8 cellular contexts compared by ENCODE assay signal in genomic region chr20:62641749-62642665, GRCh38. TPM values are rescaled to one million over a fixed set of nuclear protein-coding genes. Genes with fewer than 3 reads are reported as not detected.
DNase-seq lines count a peak whose midpoint lies in the region; ATAC-seq and TF ChIP-seq lines count a peak whose summit lies in the region.

A gene with protein sequence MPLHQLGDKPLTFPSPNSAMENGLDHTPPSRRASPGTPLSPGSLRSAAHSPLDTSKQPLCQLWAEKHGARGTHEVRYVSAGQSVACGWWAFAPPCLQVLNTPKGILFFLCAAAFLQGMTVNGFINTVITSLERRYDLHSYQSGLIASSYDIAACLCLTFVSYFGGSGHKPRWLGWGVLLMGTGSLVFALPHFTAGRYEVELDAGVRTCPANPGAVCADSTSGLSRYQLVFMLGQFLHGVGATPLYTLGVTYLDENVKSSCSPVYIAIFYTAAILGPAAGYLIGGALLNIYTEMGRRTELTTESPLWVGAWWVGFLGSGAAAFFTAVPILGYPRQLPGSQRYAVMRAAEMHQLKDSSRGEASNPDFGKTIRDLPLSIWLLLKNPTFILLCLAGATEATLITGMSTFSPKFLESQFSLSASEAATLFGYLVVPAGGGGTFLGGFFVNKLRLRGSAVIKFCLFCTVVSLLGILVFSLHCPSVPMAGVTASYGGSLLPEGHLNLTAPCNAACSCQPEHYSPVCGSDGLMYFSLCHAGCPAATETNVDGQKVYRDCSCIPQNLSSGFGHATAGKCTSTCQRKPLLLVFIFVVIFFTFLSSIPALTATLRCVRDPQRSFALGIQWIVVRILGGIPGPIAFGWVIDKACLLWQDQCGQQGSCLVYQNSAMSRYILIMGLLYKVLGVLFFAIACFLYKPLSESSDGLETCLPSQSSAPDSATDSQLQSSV (plus strand): TSS chr20:62642503. CDS start chr20:62656455, 13,952 bp downstream.

- peak within 1 kb of the TSS; percentile 5 for H2BK120ac ChIP-seq in neuronal stem cell (ENCODE audit: low read depth, low read length)

- H3K27me3 Mint-ChIP-seq in activated T-helper 2 cell treated with anti-CD3 and anti-CD28 coated beads, Interferon-gamma antibody, Interleukin-2, Interleukin-4, amounts not matched to agents 10 μg/mL and 5 μg/mL and 100 μg/mL, durations not matched to agents 14 hours and 24 hours and 36 hours (ENCODE audit: low read depth): peaks cover 7% of the 10 kb centered on the region

- H2AFZ ChIP-seq in neuronal stem cell (ENCODE audit: low read length): peak within 1 kb of the TSS; percentile 79

- DNase-seq in COLO829 (ENCODE audit: low spot score) (peak; percentile 40), RPMI7951 (ENCODE audit: low read depth) (peak; percentile 91), foreskin fibroblast (peak; percentile 69 to 86), neuronal stem cell (ENCODE audit: low spot score) (peak; percentile 60), testis (peak; percentile 83)
- peak; percentile 63 for DNase-seq in Jurkat, Clone E6-1 (ENCODE audit: low read depth, low spot score)
- peak; percentile 89 for DNase-seq in activated T-helper 2 cell treated with anti-CD3 and anti-CD28 coated beads, Interferon-gamma antibody, Interleukin-2, Interleukin-4, amounts not matched to agents 10 μg/mL and 5 μg/mL and 100 μg/mL, durations not matched to agents 14 hours and 24 hours and 36 hours (ENCODE audit: low spot score)

- H3K18ac ChIP-seq in neuronal stem cell (ENCODE audit: low read length): peak within 1 kb of the TSS; percentile 90

- H2BK5ac ChIP-seq in neuronal stem cell (ENCODE audit: low read length): peak within 1 kb of the TSS; percentile 62

- H3K27ac ChIP-seq in neuronal stem cell (replicated peaks; ENCODE audit: low read length) (no peak within 1 kb of the TSS), testis (peak within 1 kb of the TSS; percentile 64 to 86)

- H3K27ac Mint-ChIP-seq in activated T-helper 2 cell treated with anti-CD3 and anti-CD28 coated beads, Interferon-gamma antibody, Interleukin-2, Interleukin-4, amounts not matched to agents 10 μg/mL and 5 μg/mL and 100 μg/mL, durations not matched to agents 14 hours and 24 hours and 36 hours: peak within 1 kb of the TSS; percentile 74

- H2BK12ac ChIP-seq in neuronal stem cell (ENCODE audit: low read length): peak within 1 kb of the TSS; percentile 78

- H3K4ac ChIP-seq in neuronal stem cell (ENCODE audit: low read length): no peak within 1 kb of the TSS

- H2AK5ac ChIP-seq in neuronal stem cell (ENCODE audit: low read depth, low read length): peak within 1 kb of the TSS; percentile 23

- H3K9me3 ChIP-seq in neuronal stem cell (replicated peaks in 1 of 2; ENCODE audit: control insufficient read depth in 2 of 2, insufficient read depth in 1 of 2, low read depth in 1 of 2, low read length in 2 of 2): no peaks in the 10 kb centered on the region
- no peaks in the 10 kb centered on the region for H3K9me3 ChIP-seq in testis

- H3K14ac ChIP-seq in neuronal stem cell (ENCODE audit: low read length): peak within 1 kb of the TSS; percentile 50

- no CpG with 5 or more reads among the region's 100 CpGs for WGBS in neuronal stem cell (ENCODE audit: extremely low coverage in 2 of 2, insufficient read length in 2 of 2, insufficient replicate concordance in 1 of 2), 2 donors
- WGBS in testis, 2 donors: 1 to 5% methylated on average over 24 to 88 of the region's 100 CpGs

- intact Hi-C loops in activated T-helper 2 cell treated with anti-CD3 and anti-CD28 coated beads, Interferon-gamma antibody, Interleukin-2, Interleukin-4, amounts not matched to agents 10 μg/mL and 5 μg/mL and 100 μg/mL, durations not matched to agents 14 hours and 24 hours and 36 hours (cut with micrococcal nuclease): loop anchor here (1.0 to 5.0 kb wide), 4 partner anchors 9 to 153 kb away; no protein-coding TSS in a partner anchor
- intact Hi-C loops in testis (cut with DNase I; ENCODE audit: low total_unique reads): no loop called here

- no peak within 1 kb of the TSS for H4K91ac ChIP-seq in neuronal stem cell (ENCODE audit: low read depth, low read length, poor library complexity)

- H3K27me3 ChIP-seq in neuronal stem cell (ENCODE audit: control insufficient read depth in 3 of 3, insufficient read depth in 3 of 3, low read depth in 1 of 3, low read length in 3 of 3): peaks cover 7 to 97% (median 45%) of the 10 kb centered on the region in 3 experiments
- H3K27me3 ChIP-seq in testis: no peaks in the 10 kb centered on the region

- H3K4me1 ChIP-seq in neuronal stem cell (ENCODE audit: control insufficient read depth in 2 of 2, insufficient read depth in 1 of 2, low read depth in 1 of 2, low read length in 2 of 2) (peaks cover 0 to 6% of the 10 kb centered on the region in 2 donors), testis (peaks cover 17% of the 10 kb centered on the region)

- TF ChIP-seq POLR2A in testis (IDR thresholded peaks at IDR 0.05): peak; percentile 17

- H4K8ac ChIP-seq in neuronal stem cell (ENCODE audit: low read depth, low read length): no peak within 1 kb of the TSS

- peak within 1 kb of the TSS; percentile 67 for H3K4me3 ChIP-seq in Jurkat, Clone E6-1 (ENCODE audit: low read length)
- H3K4me3 ChIP-seq in foreskin fibroblast (ENCODE audit: low read depth in 1 of 2, low read length in 2 of 2) (peak within 1 kb of the TSS; percentile 50 to 51), neuronal stem cell (ENCODE audit: low read length in 2 of 2) (peak within 1 kb of the TSS; percentile 33 to 85), testis (peak within 1 kb of the TSS; percentile 56 to 59)

- peak; percentile 68 for ATAC-seq in GM21447 (IDR thresholded peaks at IDR 0.05; ENCODE audit: unreplicated experiment)

- H3K9ac ChIP-seq in neuronal stem cell (ENCODE audit: low read depth, low read length, poor library complexity): peak within 1 kb of the TSS; percentile 86

- H2BK15ac ChIP-seq in neuronal stem cell (ENCODE audit: low read length): peak within 1 kb of the TSS; percentile 38

- peaks cover 16% of the 10 kb centered on the region for H3K36me3 Mint-ChIP-seq in activated T-helper 2 cell treated with anti-CD3 and anti-CD28 coated beads, Interferon-gamma antibody, Interleukin-2, Interleukin-4, amounts not matched to agents 10 μg/mL and 5 μg/mL and 100 μg/mL, durations not matched to agents 14 hours and 24 hours and 36 hours (ENCODE audit: low read depth)

- no peaks in the 10 kb centered on the region for H3K79me1 ChIP-seq in neuronal stem cell (ENCODE audit: low read depth, low read length)

- H3K4me3 Mint-ChIP-seq in activated T-helper 2 cell treated with anti-CD3 and anti-CD28 coated beads, Interferon-gamma antibody, Interleukin-2, Interleukin-4, amounts not matched to agents 10 μg/mL and 5 μg/mL and 100 μg/mL, durations not matched to agents 14 hours and 24 hours and 36 hours (ENCODE audit: low read depth): peak within 1 kb of the TSS; percentile 80

- peaks cover 24% of the 10 kb centered on the region for H3K4me1 Mint-ChIP-seq in activated T-helper 2 cell treated with anti-CD3 and anti-CD28 coated beads, Interferon-gamma antibody, Interleukin-2, Interleukin-4, amounts not matched to agents 10 μg/mL and 5 μg/mL and 100 μg/mL, durations not matched to agents 14 hours and 24 hours and 36 hours (ENCODE audit: low read depth)

- TF ChIP-seq CTCF in foreskin fibroblast (IDR thresholded peaks at IDR 0.05; ENCODE audit: low read depth, low read length) (no peak), testis (IDR thresholded peaks at IDR 0.05) (peak in 1 of 3 experiments; percentile 3)

- H3K23ac ChIP-seq in neuronal stem cell (ENCODE audit: low read depth, low read length, poor library complexity): peak within 1 kb of the TSS; percentile 74

- H3K4me2 ChIP-seq in neuronal stem cell (ENCODE audit: insufficient read depth, low read length, poor library complexity, severe bottlenecking): peak within 1 kb of the TSS; percentile 95

- H3K36me3 ChIP-seq in neuronal stem cell (replicated peaks in 1 of 2; ENCODE audit: control insufficient read depth in 2 of 2, insufficient read depth in 2 of 2, low read length in 2 of 2) (no peaks in the 10 kb centered on the region), testis (ENCODE audit: low read depth, missing control alignments) (no peaks in the 10 kb centered on the region)

- H3K9me3 Mint-ChIP-seq in activated T-helper 2 cell treated with anti-CD3 and anti-CD28 coated beads, Interferon-gamma antibody, Interleukin-2, Interleukin-4, amounts not matched to agents 10 μg/mL and 5 μg/mL and 100 μg/mL, durations not matched to agents 14 hours and 24 hours and 36 hours: no peaks in the 10 kb centered on the region

RNA-seq across cellular contexts. Expression of the gene that starts here (rescaled TPM):
- polyA plus RNA-seq in Jurkat, Clone E6-1 (2012; ENCODE audit: insufficient read depth, insufficient read length): 30.1 TPM
- total RNA-seq in RPMI7951 (2014; rRNA removed; shearing (Covaris generic)): 60.2 and 62.4 TPM in 2 replicates
- 59.2 and 61.1 TPM in 2 replicates for total RNA-seq in activated T-helper 2 cell treated with anti-CD3 and anti-CD28 coated beads, Interferon-gamma antibody, Interleukin-2, Interleukin-4, amounts not matched to agents 10 μg/mL and 5 μg/mL and 100 μg/mL, durations not matched to agents 14 hours and 24 hours and 36 hours
- 3.5 TPM for polyA plus RNA-seq in neuronal stem cell (2013, experiment 1 of 2)
- polyA plus RNA-seq in neuronal stem cell (2013, experiment 2 of 2): 3.9 TPM
- 10 to 100 TPM in 1 of 2 donors, 1 to 10 TPM in 1; 9.8 to 14.2 TPM for total RNA-seq in testis
- polyA plus RNA-seq in testis (ENCODE audit: insufficient read depth, low read depth, low replicate concordance): 4.2 TPM

Comparison
In these comparisons a context has a peak if more than half of its experiments do, and no peak if none do; other contexts are left out.
1. DNase-seq: peak in every context shown above with its lines; median percentile 91 in RPMI7951; 89 in activated T-helper 2 cell treated with anti-CD3 and anti-CD28 coated beads, Interferon-gamma antibody, Interleukin-2, Interleukin-4, amounts not matched to agents 10 μg/mL and 5 μg/mL and 100 μg/mL, durations not matched to agents 14 hours and 24 hours and 36 hours; 83 in testis; 78 in foreskin fibroblast; 63 in Jurkat, Clone E6-1; 60 in neuronal stem cell; 40 in COLO829.